In the genomic region with DNA sequence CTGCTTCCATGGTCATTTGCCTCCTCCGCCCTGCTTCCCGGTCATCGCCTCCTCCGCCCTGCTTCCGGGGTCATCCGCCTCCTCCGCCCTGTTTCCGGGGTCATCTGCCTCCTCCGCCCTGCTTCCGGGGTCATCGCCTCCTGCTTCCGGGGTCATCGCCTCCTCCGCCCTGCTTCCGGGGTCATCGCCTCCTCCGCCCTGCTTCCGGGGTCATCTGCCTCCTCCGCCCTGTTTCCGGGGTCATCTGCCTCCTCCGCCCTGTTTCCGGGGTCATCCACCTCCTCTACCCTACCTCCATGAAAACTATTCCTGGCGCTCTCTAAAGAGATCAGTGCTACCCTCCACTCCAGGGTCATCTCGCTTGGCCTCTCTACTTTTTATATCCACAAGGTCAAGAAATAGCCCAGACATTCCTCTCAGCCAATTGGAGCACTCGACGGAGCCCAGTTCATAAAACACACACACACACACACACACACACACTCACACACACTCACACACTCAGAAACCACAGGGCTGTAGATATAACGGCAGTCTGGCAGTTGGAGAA, we compare ENCODE assay signal across 36 cellular contexts. TPM values are rescaled to one million over a fixed set of nuclear protein-coding genes. Genes with fewer than 3 reads are reported as not detected.
DNase-seq lines count a peak whose midpoint lies in the region; ATAC-seq, FAIRE-seq and TF ChIP-seq lines count a peak whose summit lies in the region.
"Had no signal": no experiment of that assay in that cellular context is flagged by ENCODE, and none has a peak within 500 bp of the region (broad histone marks: within the 10 kb centered on the region; RNA-seq: fewer than 3 reads in every experiment).

No MANE protein-coding gene starts in this region.

- no peaks in the 10 kb centered on the region for H3K36me3 Mint-ChIP-seq in CD4-positive, alpha-beta memory T cell
- H3K36me3 Mint-ChIP-seq: WTC11 had no signal

- no peaks in the 10 kb centered on the region for H3K36me3 ChIP-seq in CD4-positive, alpha-beta memory T cell (ENCODE audit: insufficient read depth, low read length)
- H3K36me3 ChIP-seq in kidney (ENCODE audit: control insufficient read depth in 1 of 2, insufficient read depth in 2 of 2, low read length in 2 of 2) (no peaks in the 10 kb centered on the region), osteoblast (ENCODE audit: insufficient read depth, low read length) (no peaks in the 10 kb centered on the region)
- H3K36me3 ChIP-seq: breast epithelium, colonic mucosa, neutrophil had no signal

- no peaks in the 10 kb centered on the region for H4K20me1 ChIP-seq in osteoblast (ENCODE audit: insufficient read depth, low read length)

- H3K4me3 Mint-ChIP-seq in CD4-positive, alpha-beta memory T cell, result peak overlapping the region in 6 of 8 donors; percentile 4 to 71 (median 51)
- H3K4me3 Mint-ChIP-seq: activated CD4-positive, alpha-beta T cell treated with anti-CD3 and anti-CD28 coated beads, Interleukin-2, amount 10 ng/mL, durations not matched to agents 7 days and 5 days; activated T-cell treated with anti-CD3 and anti-CD28 coated beads, Interleukin-2, amount 50 U/mL, for 72 hours; WTC11 had no signal

- H3K27me3 ChIP-seq in CD4-positive, alpha-beta memory T cell (ENCODE audit: insufficient read depth, low read length), result no peaks in the 10 kb centered on the region
- no peaks in the 10 kb centered on the region for H3K27me3 ChIP-seq in osteoblast (ENCODE audit: insufficient read depth, low read length)
- H3K27me3 ChIP-seq: breast epithelium, colonic mucosa had no signal

- H3K9me3 ChIP-seq in CD4-positive, alpha-beta memory T cell (ENCODE audit: control insufficient read depth in 1 of 2, low read length in 2 of 2), result no peaks in the 10 kb centered on the region
- no peaks in the 10 kb centered on the region for H3K9me3 ChIP-seq in kidney (ENCODE audit: control insufficient read depth in 1 of 2, low read length in 2 of 2)
- H3K9me3 ChIP-seq in osteoblast (ENCODE audit: low read depth, low read length), result no peaks in the 10 kb centered on the region
- H3K9me3 ChIP-seq: breast epithelium, colonic mucosa, neutrophil, psoas muscle had no signal

- H3K4me2 ChIP-seq in osteoblast (ENCODE audit: insufficient read depth, low read length), result no peak overlapping the region
- H3K4me2 ChIP-seq: PC-9 had no signal

- peaks cover 0 to under 1% (median 0%) of the 10 kb centered on the region in 8 donors for H3K9me3 Mint-ChIP-seq in CD4-positive, alpha-beta memory T cell
- H3K9me3 Mint-ChIP-seq: activated CD4-positive, alpha-beta T cell treated with anti-CD3 and anti-CD28 coated beads, Interleukin-2, amount 10 ng/mL, durations not matched to agents 7 days and 5 days; activated T-cell treated with anti-CD3 and anti-CD28 coated beads, Interleukin-2, amount 50 U/mL, for 72 hours; WTC11 had no signal

- no peak overlapping the region for H3K9ac ChIP-seq in kidney (ENCODE audit: low read length in 2 of 2)

- H3K79me2 ChIP-seq in osteoblast (ENCODE audit: insufficient read depth, low read length), result no peaks in the 10 kb centered on the region

- H3K4me1 ChIP-seq in CD4-positive, alpha-beta memory T cell (ENCODE audit: insufficient read depth, low read length), result no peaks in the 10 kb centered on the region
- H3K4me1 ChIP-seq in kidney (ENCODE audit: control insufficient read depth in 1 of 2, insufficient read depth in 1 of 2, low read depth in 1 of 2, low read length in 2 of 2) (no peaks in the 10 kb centered on the region), osteoblast (ENCODE audit: insufficient read depth, low read length) (no peaks in the 10 kb centered on the region)
- H3K4me1 ChIP-seq: breast epithelium, colonic mucosa, psoas muscle had no signal

- peak overlapping the region in 4 of 7 donors; percentile 5 to 88 (median 58) for H3K27ac Mint-ChIP-seq in CD4-positive, alpha-beta memory T cell
- H3K27ac Mint-ChIP-seq: activated CD4-positive, alpha-beta T cell treated with anti-CD3 and anti-CD28 coated beads, Interleukin-2, amount 10 ng/mL, durations not matched to agents 7 days and 5 days; activated T-cell treated with anti-CD3 and anti-CD28 coated beads, Interleukin-2, amount 50 U/mL, for 72 hours; WTC11 had no signal

- peak in 2 of 5 donors; percentile 13 to 41 for DNase-seq in CD4-positive, alpha-beta memory T cell
- DNase-seq in NCI-H1930 (lab: John Stamatoyannopoulos, UW), result peak; percentile 44 to 74
- peak; percentile 76 for DNase-seq in kidney
- DNase-seq in osteoblast (ENCODE audit: insufficient read length, low spot score, missing footprints), result peak; percentile 13
- no peak for DNase-seq in SIG-M5 (lab: John Stamatoyannopoulos, UW)
- no peak for DNase-seq in ecto neural progenitor cell (ENCODE audit: low spot score)
- DNase-seq: ACHN; activated CD4-positive, alpha-beta T cell treated with anti-CD3 and anti-CD28 coated beads, Interleukin-2, amount 10 ng/mL, durations not matched to agents 7 days and 5 days; activated naive CD4-positive, alpha-beta T cell treated with anti-CD3 and anti-CD28 coated beads, Interleukin-2, amount 50 U/mL, for 16 hours; activated T-cell treated with anti-CD3 and anti-CD28 coated beads, Interleukin-2, amount 50 U/mL, for 72 hours; amniotic stem cell; colonic mucosa; COR-L47; DMS79 treated with DMSO at 0.1 percent for 48 hours; effector memory CD4-positive, alpha-beta T cell; GF-D8; Kasumi-1; mesenchymal stem cell; NCI-H446 treated with DMSO at 0.1 percent for 48 hours; NK-92 treated with Interleukin-12 subunit alpha and Interleukin-12 subunit beta, amount 100 ng/mL, for 24 hours; PC-9; psoas muscle; Right ventricle myocardium superior; stimulated activated CD4-positive, alpha-beta T cell treated with anti-CD3 and anti-CD28 coated beads, Interleukin-15, amount 100 ng/mL, for 24 hours; stimulated activated naive CD8-positive, alpha-beta T cell treated with anti-CD3 and anti-CD28 coated beads, Interleukin-15, Interleukin-2, amounts not matched to agents 100 U/mL and 50 U/mL, for 24 hours; T-helper 9 cell had no signal

- no peak overlapping the region for H3K4me3 ChIP-seq in CD4-positive, alpha-beta memory T cell (ENCODE audit: low read length in 2 of 2)
- H3K4me3 ChIP-seq in kidney (ENCODE audit: low read length in 2 of 2) (no peak overlapping the region), osteoblast (ENCODE audit: insufficient read depth, low read length) (no peak overlapping the region)
- H3K4me3 ChIP-seq: breast epithelium, colonic mucosa, PC-9, psoas muscle had no signal

- H3K27me3 Mint-ChIP-seq in CD4-positive, alpha-beta memory T cell, result peaks cover 3 to 5% of the 10 kb centered on the region in 2 donors

- FAIRE-seq in kidney (lab: Jason Lieb, UNC), result no peak

- CTCF ChIA-PET in CD4-positive, alpha-beta memory T cell (lab: Charles Lee; ENCODE audit: partially characterized antibody), result interaction anchor here (0.7 kb wide), 1 partner anchor 600 kb away, joined by 3 read pairs; no protein-coding TSS in a partner anchor

- peaks cover 0 to 5% (median under 1%) of the 10 kb centered on the region in 4 donors for H3K4me1 Mint-ChIP-seq in CD4-positive, alpha-beta memory T cell
- H3K4me1 Mint-ChIP-seq: activated CD4-positive, alpha-beta T cell treated with anti-CD3 and anti-CD28 coated beads, Interleukin-2, amount 10 ng/mL, durations not matched to agents 7 days and 5 days; WTC11 had no signal

- no peak for ATAC-seq in GM21381 (IDR thresholded peaks at IDR 0.05; ENCODE audit: unreplicated experiment)
- ATAC-seq: activated T-cell treated with anti-CD3 and anti-CD28 coated beads, Interleukin-2, amount 50 U/mL, for 72 hours; HCT116; stimulated activated naive CD8-positive, alpha-beta T cell treated with anti-CD3 and anti-CD28 coated beads, Interleukin-15, Interleukin-2, amounts not matched to agents 100 U/mL and 50 U/mL, for 24 hours; WTC11 had no signal

- intact Hi-C loops in CD4-positive, alpha-beta memory T cell (cut with micrococcal nuclease), result no loop called here
- intact Hi-C loops in kidney (cut with DNase I), result no loop called here

- TF ChIP-seq CTCF in kidney (IDR thresholded peaks at IDR 0.05; ENCODE audit: borderline replicate concordance, extremely low read depth, insufficient read depth) (no peak), osteoblast (IDR thresholded peaks at IDR 0.05; ENCODE audit: extremely low read depth, low read depth, low read length) (no peak)

- H2AFZ ChIP-seq in osteoblast (ENCODE audit: low read length), result no peak overlapping the region
- H2AFZ ChIP-seq: PC-9 had no signal

- no peak overlapping the region for H3K27ac ChIP-seq in CD4-positive, alpha-beta memory T cell (ENCODE audit: low read depth, low read length)
- H3K27ac ChIP-seq in kidney (ENCODE audit: low read depth in 2 of 2, low read length in 2 of 2), result no peak overlapping the region
- H3K27ac ChIP-seq in osteoblast (ENCODE audit: low read depth, low read length), result no peak overlapping the region
- H3K27ac ChIP-seq: breast epithelium, colonic mucosa, neutrophil, PC-9, psoas muscle had no signal

- POLR2A ChIA-PET in CD4-positive, alpha-beta memory T cell (lab: Charles Lee; ENCODE audit: partially characterized antibody), result no interaction called here

RNA-seq across cellular contexts. Expression of gene TRARG1, which starts 44.8 kb away (rescaled TPM):
- total RNA-seq in CD4-positive, alpha-beta memory T cell, result not detected
- not detected for polyA plus RNA-seq in CD4-positive, alpha-beta memory T cell
- total RNA-seq in kidney (not detected), osteoblast (not detected in 2 replicates)
- not detected for polyA plus RNA-seq in kidney (ENCODE audit: insufficient read depth, low read depth, low replicate concordance)
- total RNA-seq: epithelial cell of proximal tubule, kidney epithelial cell, myocyte, PC-9, WTC11 had no signal
- polyA plus RNA-seq: BJ had no signal

RNA-seq across cellular contexts. Expression of gene BHLHA9, which starts 54.0 kb away (rescaled TPM):
- not detected for total RNA-seq in CD4-positive, alpha-beta memory T cell
- polyA plus RNA-seq in CD4-positive, alpha-beta memory T cell, result not detected
- total RNA-seq in kidney, result not detected
- polyA plus RNA-seq in kidney (ENCODE audit: insufficient read depth, low read depth, low replicate concordance), result not detected
- not detected in 2 replicates for total RNA-seq in osteoblast
- total RNA-seq: activated CD4-positive, alpha-beta T cell treated with anti-CD3 and anti-CD28 coated beads, Interleukin-2, amount 10 ng/mL, durations not matched to agents 7 days and 5 days; activated T-cell treated with anti-CD3 and anti-CD28 coated beads, Interleukin-2, amount 50 U/mL, for 72 hours; breast epithelium; colonic mucosa; epithelial cell of proximal tubule; kidney epithelial cell; myocyte; PC-9; psoas muscle; Right ventricle myocardium superior; WTC11 had no signal
- polyA plus RNA-seq: BJ, psoas muscle, thymus had no signal

Comparison
In these comparisons a context has a peak if more than half of its experiments do, and no peak if none do; other contexts are left out.
1. DNase-seq: peak in NCI-H1930 (2 of 2), kidney (single experiment) and osteoblast (single experiment); none in SIG-M5 (single experiment) and ecto neural progenitor cell (single experiment).